In genomic region chr14:105248368-105249174, GRCh38 we compare ENCODE assay signal across 8 cellular contexts. TPM values are rescaled to one million over a fixed set of nuclear protein-coding genes. Genes with fewer than 3 reads are reported as not detected.
DNase-seq lines count a peak whose midpoint lies in the region; ATAC-seq and TF ChIP-seq lines count a peak whose summit lies in the region.

BTBD6 (plus strand) TSS chr14:105248533; CDS start chr14:105248712, 179 bp downstream.

- intact Hi-C loops in activated CD8-positive, alpha-beta T cell treated with anti-CD3 and anti-CD28 coated beads for 36 hours (cut with micrococcal nuclease): no loop called here

- peak; percentile 99 for DNase-seq in AG20443 (ENCODE audit: low spot score)
- peak; percentile 65 for DNase-seq in NCI-H510A treated with DMSO at 0.1 percent for 48 hours (lab: John Stamatoyannopoulos, UW)
- DNase-seq in activated CD8-positive, alpha-beta T cell treated with anti-CD3 and anti-CD28 coated beads for 36 hours: peak; percentile 90
- peak; percentile 84 for DNase-seq in effector CD4-positive, alpha-beta T cell
- DNase-seq in lung microvascular endothelial cell (ENCODE audit: low read depth in 2 of 2): peak; percentile 90 to 91
- peak; percentile 73 to 83 (median 77) for DNase-seq in stimulated activated CD4-positive, alpha-beta T cell treated with anti-CD3 and anti-CD28 coated beads, TNF-alpha, amount 100 ng/mL, for 48 hours (ENCODE audit: low read depth in 3 of 3)

- H3K9me3 Mint-ChIP-seq in activated CD8-positive, alpha-beta T cell treated with anti-CD3 and anti-CD28 coated beads for 36 hours: no peaks in the 10 kb centered on the region

- no peaks in the 10 kb centered on the region for H3K27me3 Mint-ChIP-seq in activated CD8-positive, alpha-beta T cell treated with anti-CD3 and anti-CD28 coated beads for 36 hours

- H3K4me1 Mint-ChIP-seq in activated CD8-positive, alpha-beta T cell treated with anti-CD3 and anti-CD28 coated beads for 36 hours (ENCODE audit: low read depth): peaks cover 26% of the 10 kb centered on the region

- ATAC-seq in GM19023 (IDR thresholded peaks at IDR 0.05; ENCODE audit: unreplicated experiment): peak; percentile 92
- peak; percentile 89 for ATAC-seq in HG03175 (IDR thresholded peaks at IDR 0.05; ENCODE audit: unreplicated experiment)
- peak; percentile 97 for ATAC-seq in activated CD8-positive, alpha-beta T cell treated with anti-CD3 and anti-CD28 coated beads for 36 hours

- no peak for TF ChIP-seq CTCF in activated CD8-positive, alpha-beta T cell treated with anti-CD3 and anti-CD28 coated beads for 36 hours (IDR thresholded peaks at IDR 0.05)

- H3K4me3 Mint-ChIP-seq in activated CD8-positive, alpha-beta T cell treated with anti-CD3 and anti-CD28 coated beads for 36 hours: peak within 1 kb of the TSS; percentile 74

- POLR2A ChIA-PET in activated CD8-positive, alpha-beta T cell treated with anti-CD3 and anti-CD28 coated beads for 36 hours (lab: Charles Lee): interaction anchor here (0.8 to 1.4 kb wide), 5 partner anchors 12 to 65 kb away, joined by 3 to 5 read pairs (median 4); partner anchors contain the start of genes BRF1 and PACS2

- peak within 1 kb of the TSS; percentile 59 for H3K27ac Mint-ChIP-seq in activated CD8-positive, alpha-beta T cell treated with anti-CD3 and anti-CD28 coated beads for 36 hours

- peaks cover 16% of the 10 kb centered on the region for H3K36me3 Mint-ChIP-seq in activated CD8-positive, alpha-beta T cell treated with anti-CD3 and anti-CD28 coated beads for 36 hours (ENCODE audit: low read depth)

- CTCF ChIA-PET in activated CD8-positive, alpha-beta T cell treated with anti-CD3 and anti-CD28 coated beads for 36 hours (lab: Charles Lee): interaction anchor here (0.5 to 2.2 kb wide), 9 partner anchors 22 to 1424 kb away, joined by 3 to 8 read pairs (median 3); no protein-coding TSS in a partner anchor

RNA-seq across cellular contexts. Expression of gene BTBD6, which starts in this region (rescaled TPM):
- total RNA-seq in activated CD8-positive, alpha-beta T cell treated with anti-CD3 and anti-CD28 coated beads for 36 hours: 10 to 100 TPM; 24.7 to 26.7 TPM
- total RNA-seq in lung microvascular endothelial cell: 33.8 and 55.8 TPM in 2 replicates

Comparison
In these comparisons a context has a peak if more than half of its experiments do, and no peak if none do; other contexts are left out.
1. Peak in every context shown above with its lines: DNase-seq and ATAC-seq.